Comparison of ENCODE assay signal across 31 cellular contexts in the genomic region with DNA sequence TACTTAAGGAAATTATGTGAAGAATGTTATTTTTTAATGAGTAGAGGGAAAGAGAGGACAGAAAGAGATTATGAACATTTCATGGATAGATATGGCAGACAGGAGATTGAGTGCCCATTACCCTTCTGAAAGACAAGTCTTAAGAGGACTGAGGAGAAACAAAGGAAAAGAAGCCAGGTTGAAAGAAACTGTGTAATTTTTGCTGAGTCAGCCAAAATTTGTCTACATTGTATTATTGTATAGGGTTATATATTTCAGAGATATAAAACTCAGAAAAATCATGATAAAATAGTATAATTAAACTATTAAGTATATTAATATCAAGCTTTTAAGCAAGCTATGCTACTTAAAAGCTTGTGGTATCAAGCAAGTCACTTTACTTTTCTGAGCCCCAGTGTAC. TPM values are rescaled to one million over a fixed set of nuclear protein-coding genes. Genes with fewer than 3 reads are reported as not detected.
DNase-seq lines count a peak whose midpoint lies in the region; ATAC-seq, FAIRE-seq and TF ChIP-seq lines count a peak whose summit lies in the region.
"Had no signal": no experiment of that assay in that cellular context is flagged by ENCODE, and none has a peak within 500 bp of the region (broad histone marks: within the 10 kb centered on the region; RNA-seq: fewer than 3 reads in every experiment).

No MANE protein-coding gene starts in this region.

- H3K36me3 Mint-ChIP-seq in activated naive CD4-positive, alpha-beta T cell treated with anti-CD3 and anti-CD28 coated beads, Interleukin-2, amount 50 U/mL, for 24 hours: no peaks in the 10 kb centered on the region
- H3K36me3 Mint-ChIP-seq: CD14-positive monocyte; CD4-positive, alpha-beta memory T cell; CD4-positive, CD25-positive, alpha-beta regulatory T cell; CD8-positive, alpha-beta memory T cell had no signal

- H3K14ac ChIP-seq in IMR-90 (replicated peaks; ENCODE audit: low read depth, low read length) (no peak overlapping the region), H1 (ENCODE audit: insufficient read length) (no peak overlapping the region)

- H4K20me1 ChIP-seq in IMR-90 (ENCODE audit: insufficient read depth, low read length) (no peaks in the 10 kb centered on the region), H1 (replicated peaks in 1 of 2; ENCODE audit: control insufficient read depth in 1 of 2, insufficient read depth in 2 of 2, low read length in 2 of 2) (no peaks in the 10 kb centered on the region)
- H4K20me1 ChIP-seq: BLaER1 had no signal

- no peaks in the 10 kb centered on the region for H3K79me1 ChIP-seq in IMR-90 (ENCODE audit: low read depth in 1 of 2, low read length in 2 of 2)
- H3K79me1 ChIP-seq in H1 (ENCODE audit: low read depth, low read length): no peaks in the 10 kb centered on the region

- H4K8ac ChIP-seq in IMR-90 (ENCODE audit: low read depth in 2 of 2, low read length in 2 of 2) (no peak overlapping the region), H1 (ENCODE audit: extremely low read depth, insufficient read depth, low read length) (no peak overlapping the region)

- H4K91ac ChIP-seq in IMR-90 (ENCODE audit: insufficient read depth, low read depth, low read length) (no peak overlapping the region), H1 (replicated peaks; ENCODE audit: insufficient read length, low read length) (no peak overlapping the region)

- TF ChIP-seq EP300 in A549 (IDR thresholded peaks at IDR 0.05): no peak
- no peak for TF ChIP-seq EP300 in H1 (IDR thresholded peaks at IDR 0.05; ENCODE audit: borderline replicate concordance in 1 of 2, low read depth in 2 of 2, low read length in 2 of 2)

- H2BK12ac ChIP-seq in H1 (ENCODE audit: low read depth, low read length): no peak overlapping the region

- dilution Hi-C loops in IMR-90 (cut with HindIII; ENCODE audit: low sequenced_read_pairs, unreplicated experiment): no loop called here

- DNase-seq in activated naive CD4-positive, alpha-beta T cell treated with anti-CD3 and anti-CD28 coated beads, Interleukin-2, amount 50 U/mL, for 16 hours: no peak
- DNase-seq in A549 (ENCODE audit: low read depth in 1 of 2, low spot score in 1 of 2) (no peak), IMR-90 (no peak), H1 (ENCODE audit: low read depth in 1 of 2, low spot score in 2 of 2) (no peak)
- DNase-seq: 8988T; ACHN; BE2C; C1 segment of cervical spinal cord; CD4-positive, alpha-beta memory T cell; CD4-positive, CD25-positive, alpha-beta regulatory T cell; CD8-positive, alpha-beta memory T cell; COR-L47; DMS 273 treated with DMSO at 0.1 percent for 48 hours; DMS153; DMS53; DMS79; DND-41; EL; GDM1 had no signal

- H3K4me3 ChIP-seq in A549: no peak overlapping the region
- no peak overlapping the region for H3K4me3 ChIP-seq in IMR-90 (ENCODE audit: insufficient read depth, low read depth, low read length)
- no peak overlapping the region for H3K4me3 ChIP-seq in H1 (ENCODE audit: extremely low read depth in 1 of 4, insufficient read depth in 2 of 4, low read depth in 3 of 4, low read length in 4 of 4)
- H3K4me3 ChIP-seq: BLaER1, GM12878 had no signal

- H3K4me3 Mint-ChIP-seq in activated naive CD4-positive, alpha-beta T cell treated with anti-CD3 and anti-CD28 coated beads, Interleukin-2, amount 50 U/mL, for 24 hours: no peak overlapping the region
- H3K4me3 Mint-ChIP-seq: CD14-positive monocyte; CD4-positive, alpha-beta memory T cell; CD4-positive, CD25-positive, alpha-beta regulatory T cell; CD8-positive, alpha-beta memory T cell had no signal

- H3K27ac ChIP-seq in A549 (no peak overlapping the region), IMR-90 (ENCODE audit: insufficient read depth, low read length) (no peak overlapping the region), H1 (ENCODE audit: low read depth, low read length) (no peak overlapping the region)
- H3K27ac ChIP-seq: BLaER1 had no signal

- H3K23ac ChIP-seq in IMR-90 (ENCODE audit: low read depth, low read length): no peak overlapping the region
- H3K23ac ChIP-seq in H1 (ENCODE audit: insufficient read length): no peak overlapping the region

- no peaks in the 10 kb centered on the region for H3K79me2 ChIP-seq in H1 (ENCODE audit: control insufficient read depth in 1 of 2, insufficient read depth in 2 of 2, low read length in 2 of 2)

- H3K56ac ChIP-seq in IMR-90 (ENCODE audit: extremely low read depth, insufficient read depth, low read length): no peak overlapping the region
- no peak overlapping the region for H3K56ac ChIP-seq in H1 (replicated peaks; ENCODE audit: insufficient read length, low read depth, low read length)

- no peak overlapping the region for H2BK20ac ChIP-seq in IMR-90 (ENCODE audit: low read depth, low read length)
- no peak overlapping the region for H2BK20ac ChIP-seq in H1 (ENCODE audit: low read length)

- ATAC-seq in A549 (no peak), IMR-90 (ENCODE audit: low read depth) (no peak), HG02588 (IDR thresholded peaks at IDR 0.05; ENCODE audit: unreplicated experiment) (no peak), HG02623 (IDR thresholded peaks at IDR 0.05; ENCODE audit: unreplicated experiment) (no peak)
- ATAC-seq: GM12878 had no signal

- H2AK9ac ChIP-seq in IMR-90 (replicated peaks; ENCODE audit: low read depth, low read length, poor library complexity): no peak overlapping the region

- CTCF ChIA-PET in A549 (lab: Yijun Ruan, JAX) (no interaction called here), IMR-90 (lab: Yijun Ruan, JAX) (interaction anchor here (0.8 kb wide), 1 partner anchor 12 kb away, joined by 4 read pairs; no protein-coding TSS in a partner anchor), H1 (lab: Charles Lee; ENCODE audit: partially characterized antibody) (interaction anchor here (0.7 kb wide), 1 partner anchor 11 kb away, joined by 3 read pairs; no protein-coding TSS in a partner anchor)

- H3K4me1 ChIP-seq in A549 (no peaks in the 10 kb centered on the region), IMR-90 (ENCODE audit: control insufficient read depth, insufficient read depth, low read length) (no peaks in the 10 kb centered on the region), H1 (replicated peaks in 1 of 4; ENCODE audit: control insufficient read depth in 3 of 4, insufficient read depth in 4 of 4, low read length in 3 of 4) (no peaks in the 10 kb centered on the region)
- H3K4me1 ChIP-seq: BE2C, BLaER1 had no signal

- H3K27ac Mint-ChIP-seq in activated naive CD4-positive, alpha-beta T cell treated with anti-CD3 and anti-CD28 coated beads, Interleukin-2, amount 50 U/mL, for 24 hours: peak overlapping the region; percentile 19
- H3K27ac Mint-ChIP-seq: CD14-positive monocyte; CD4-positive, alpha-beta memory T cell; CD4-positive, CD25-positive, alpha-beta regulatory T cell; CD8-positive, alpha-beta memory T cell had no signal

- no peaks in the 10 kb centered on the region for H3K9me3 Mint-ChIP-seq in activated naive CD4-positive, alpha-beta T cell treated with anti-CD3 and anti-CD28 coated beads, Interleukin-2, amount 50 U/mL, for 24 hours
- H3K9me3 Mint-ChIP-seq: CD8-positive, alpha-beta memory T cell had no signal

- H3K9me3 ChIP-seq in A549 (no peaks in the 10 kb centered on the region), IMR-90 (ENCODE audit: control insufficient read depth, insufficient read depth, low read length) (no peaks in the 10 kb centered on the region), H1 (ENCODE audit: insufficient read depth in 2 of 2, low read depth in 1 of 2, low read length in 1 of 2) (no peaks in the 10 kb centered on the region)
- H3K9me3 ChIP-seq: BE2C, BLaER1 had no signal

- H3K36me3 ChIP-seq in IMR-90 (ENCODE audit: control insufficient read depth, insufficient read depth, low read length) (no peaks in the 10 kb centered on the region), H1 (ENCODE audit: control insufficient read depth in 2 of 4, insufficient read depth in 4 of 4, low read length in 3 of 4) (no peaks in the 10 kb centered on the region)
- H3K36me3 ChIP-seq: BE2C, BLaER1 had no signal

- intact Hi-C loops in IMR-90 (cut with micrococcal nuclease): no loop called here

- H4K5ac ChIP-seq in IMR-90 (ENCODE audit: low read depth, low read length) (no peak overlapping the region), H1 (ENCODE audit: insufficient read length, low read depth, low read length) (no peak overlapping the region)

- H2BK5ac ChIP-seq in IMR-90 (ENCODE audit: low read depth, low read length, poor library complexity, severe bottlenecking) (no peak overlapping the region), H1 (ENCODE audit: low read depth, low read length) (no peak overlapping the region)

- no peak overlapping the region for H2BK120ac ChIP-seq in IMR-90 (ENCODE audit: low read depth, low read length)
- no peak overlapping the region for H2BK120ac ChIP-seq in H1 (replicated peaks; ENCODE audit: low read depth, low read length)

- H3K27me3 ChIP-seq in IMR-90 (ENCODE audit: control insufficient read depth, insufficient read depth, low read length): no peaks in the 10 kb centered on the region
- H3K27me3 ChIP-seq in H1 (replicated peaks in 1 of 4; ENCODE audit: control insufficient read depth in 3 of 4, extremely low read depth in 1 of 4, insufficient read depth in 3 of 4, low read length in 3 of 4): no peaks in the 10 kb centered on the region
- H3K27me3 ChIP-seq: BE2C, BLaER1 had no signal

- no peaks in the 10 kb centered on the region for H3K9me1 ChIP-seq in IMR-90 (ENCODE audit: insufficient read depth, low read length)

- H3K4ac ChIP-seq in IMR-90 (ENCODE audit: low read depth, low read length): no peak overlapping the region
- no peak overlapping the region for H3K4ac ChIP-seq in H1 (replicated peaks; ENCODE audit: insufficient read length, low read depth, low read length)

- BruUV-seq in IMR-90 (replicated peaks; lab: Mats Ljungman, UMichigan): no TSS peak

- H2AFZ ChIP-seq in IMR-90 (replicated peaks; ENCODE audit: low read length, poor library complexity) (no peak overlapping the region), H1 (ENCODE audit: low read length) (no peak overlapping the region)

- peaks cover 9% of the 10 kb centered on the region for H3K27me3 Mint-ChIP-seq in activated naive CD4-positive, alpha-beta T cell treated with anti-CD3 and anti-CD28 coated beads, Interleukin-2, amount 50 U/mL, for 24 hours

- H2BK15ac ChIP-seq in IMR-90 (ENCODE audit: low read depth, low read length) (no peak overlapping the region), H1 (ENCODE audit: low read length) (no peak overlapping the region)

- H3K9ac ChIP-seq in IMR-90 (ENCODE audit: low read depth, low read length): no peak overlapping the region
- H3K9ac ChIP-seq in H1 (replicated peaks in 1 of 4; ENCODE audit: extremely low read depth in 1 of 4, low read depth in 3 of 4, low read length in 3 of 4): no peak overlapping the region
- H3K9ac ChIP-seq: BLaER1 had no signal

- POLR2A ChIA-PET in A549 (lab: Yijun Ruan, JAX) (no interaction called here), IMR-90 (lab: Charles Lee; ENCODE audit: unreplicated experiment) (no interaction called here), H1 (lab: Charles Lee; ENCODE audit: partially characterized antibody) (no interaction called here)

- in situ Hi-C loops in IMR-90 (cut with MboI; ENCODE audit: low sequenced_read_pairs): no loop called here

- no peaks in the 10 kb centered on the region; the same call in 1 of the 2 replicates for H3K23me2 ChIP-seq in H1 (ENCODE audit: low read depth, low read length)

- TF ChIP-seq POLR2A in A549 (IDR thresholded peaks at IDR 0.05; ENCODE audit: low read length): no peak
- TF ChIP-seq POLR2A in IMR-90 (IDR thresholded peaks at IDR 0.05; ENCODE audit: low read depth, low read length): no peak
- TF ChIP-seq POLR2A in H1 (IDR thresholded peaks at IDR 0.05; ENCODE audit: control extremely low read depth in 1 of 2, low read depth in 2 of 2, low read length in 2 of 2): no peak

- H3K4me2 ChIP-seq in A549: no peak overlapping the region
- no peak overlapping the region for H3K4me2 ChIP-seq in IMR-90 (ENCODE audit: low read depth, low read length)
- no peak overlapping the region for H3K4me2 ChIP-seq in H1 (ENCODE audit: insufficient read depth in 1 of 2, low read depth in 2 of 2, low read length in 2 of 2)
- H3K4me2 ChIP-seq: BLaER1 had no signal

- no peak for FAIRE-seq in A549 (lab: Jason Lieb, UNC)
- no peak for FAIRE-seq in H1 (lab: Jason Lieb, UNC)
- FAIRE-seq: GM12878, GM12892, GM18507 had no signal

- no peak for TF ChIP-seq RAD21 in A549 (conservative IDR thresholded peaks at IDR 0.05 in 1 of 2, IDR thresholded peaks at IDR 0.05 in 1 of 2)
- TF ChIP-seq RAD21 in IMR-90 (IDR thresholded peaks at IDR 0.05; ENCODE audit: low read length): no peak
- TF ChIP-seq RAD21 in H1 (IDR thresholded peaks at IDR 0.05 in 1 of 2, conservative IDR thresholded peaks at IDR 0.05 in 1 of 2; ENCODE audit: low read depth in 2 of 2, low read length in 2 of 2): no peak

- H2AK5ac ChIP-seq in IMR-90 (ENCODE audit: low read depth, low read length) (no peak overlapping the region), H1 (ENCODE audit: low read depth, low read length) (no peak overlapping the region)

- no peak for TF ChIP-seq CTCF in A549 (IDR thresholded peaks at IDR 0.05)
- no peak for TF ChIP-seq CTCF in IMR-90 (conservative IDR thresholded peaks at IDR 0.05; ENCODE audit: low read depth, low read length)
- no peak for TF ChIP-seq CTCF in H1 (IDR thresholded peaks at IDR 0.05; ENCODE audit: control extremely low read depth in 1 of 3, insufficient read depth in 1 of 3, low read depth in 1 of 3, low read length in 3 of 3)

- H3K18ac ChIP-seq in IMR-90 (ENCODE audit: low read depth, low read length): no peak overlapping the region
- no peak overlapping the region for H3K18ac ChIP-seq in H1 (ENCODE audit: extremely low read depth, low read length)

- H3K4me1 Mint-ChIP-seq in activated naive CD4-positive, alpha-beta T cell treated with anti-CD3 and anti-CD28 coated beads, Interleukin-2, amount 50 U/mL, for 24 hours: no peaks in the 10 kb centered on the region
- H3K4me1 Mint-ChIP-seq: CD14-positive monocyte; CD4-positive, alpha-beta memory T cell; CD4-positive, CD25-positive, alpha-beta regulatory T cell; CD8-positive, alpha-beta memory T cell had no signal

RNA-seq across cellular contexts. Expression of gene TMPRSS11B, which starts 4.9 kb away (rescaled TPM):
- polyA plus RNA-seq in A549 (2011; rRNA removed): not detected in 2 replicates
- not detected in 2 replicates for polyA plus RNA-seq in A549 (2012; cell fraction: cytosol; rRNA removed)
- not detected in 2 replicates for polyA plus RNA-seq in A549 (2012; cell fraction: nucleus; rRNA removed)
- polyA plus RNA-seq in A549 (2017; fragmentation: RNase III; extraction: RNeasy Plus Mini Kit Qiagen cat#74134 plus additional on column Dnase treatment): not detected in 3 replicates
- polyA minus RNA-seq in A549 (2011; rRNA and poly(A)+ RNA removed): not detected in 2 replicates
- not detected in 2 replicates for total RNA-seq in IMR-90 (2012; rRNA removed)
- not detected in 2 replicates for polyA plus RNA-seq in IMR-90 (2012; rRNA removed)
- not detected in 2 replicates for polyA plus RNA-seq in IMR-90 (2012; cell fraction: cytosol; rRNA removed)
- polyA plus RNA-seq in IMR-90 (2012; cell fraction: nucleus; rRNA removed; ENCODE audit: low replicate concordance): not detected in 2 replicates
- total RNA-seq in H1 (2021; fragmentation: NEBNext Ultra II Directional; extraction: Animal tissue kit (Norgen Biotek cat#: 25700)): not detected in 2 replicates
- polyA plus RNA-seq in H1 (2011; rRNA removed): not detected in 2 replicates
- polyA plus RNA-seq in H1 (2011; cell fraction: cytosol; rRNA removed): not detected
- not detected for polyA plus RNA-seq in H1 (2011; cell fraction: nucleus; rRNA removed)
- not detected in 4 replicates for polyA plus RNA-seq in H1 (2012, experiment 1 of 2)
- not detected for polyA plus RNA-seq in H1 (2012, experiment 2 of 2)
- not detected for polyA plus RNA-seq in H1 (2013, experiment 1 of 2)
- polyA plus RNA-seq in H1 (2013, experiment 2 of 2): not detected
- not detected in 2 replicates for polyA minus RNA-seq in H1 (2011; rRNA and poly(A)+ RNA removed)
- polyA minus RNA-seq in H1 (2011; cell fraction: cytosol; rRNA and poly(A)+ RNA removed): not detected
- polyA minus RNA-seq in H1 (2011; cell fraction: nucleus; rRNA and poly(A)+ RNA removed): not detected
- total RNA-seq: A673; CD4-positive, alpha-beta memory T cell; CD4-positive, CD25-positive, alpha-beta regulatory T cell; CD8-positive, alpha-beta memory T cell; Daoy; G401; GM12878 had no signal
- polyA plus RNA-seq: AG04450; CD14-positive monocyte; CD4-positive, alpha-beta memory T cell; CD4-positive, CD25-positive, alpha-beta regulatory T cell; CD8-positive, alpha-beta memory T cell; GM12878 had no signal
